Comparison of ENCODE assay signal across 14 cellular contexts in genomic region chr4:147479817-147480216, GRCh38. TPM values are rescaled to one million over a fixed set of nuclear protein-coding genes. Genes with fewer than 3 reads are reported as not detected.
DNase-seq lines count a peak whose midpoint lies in the region; ATAC-seq and TF ChIP-seq lines count a peak whose summit lies in the region.
"Had no signal": no experiment of that assay in that cellular context is flagged by ENCODE, and none has a peak within 500 bp of the region (broad histone marks: within the 10 kb centered on the region; RNA-seq: fewer than 3 reads in every experiment).

No MANE protein-coding gene starts in this region.

- CTCF ChIA-PET in Calu3 (lab: Charles Lee): interaction anchor here (0.8 kb wide), 1 partner anchor 12 kb away, joined by 3 read pairs; no protein-coding TSS in a partner anchor

- H3K36me3 ChIP-seq in BLaER1 (no peaks in the 10 kb centered on the region), prostate gland (no peaks in the 10 kb centered on the region)

- H3K27me3 Mint-ChIP-seq in activated naive CD8-positive, alpha-beta T cell treated with anti-CD3 and anti-CD28 coated beads for 36 hours: peaks cover 58% of the 10 kb centered on the region
- H3K27me3 Mint-ChIP-seq in Calu3 (ENCODE audit: unreplicated experiment): no peaks in the 10 kb centered on the region

- H3K4me3 ChIP-seq in BLaER1 (no peak overlapping the region), fibroblast of mammary gland (ENCODE audit: control insufficient read depth, low read depth, low read length) (no peak overlapping the region), prostate gland (no peak overlapping the region)

- no peaks in the 10 kb centered on the region for H4K20me1 ChIP-seq in BLaER1

- H3K27me3 ChIP-seq in BLaER1: no peaks in the 10 kb centered on the region
- H3K27me3 ChIP-seq in prostate gland (replicated peaks; ENCODE audit: insufficient read depth): no peaks in the 10 kb centered on the region

- H3K4me1 ChIP-seq in BLaER1 (peaks cover 13% of the 10 kb centered on the region), prostate gland (replicated peaks) (no peaks in the 10 kb centered on the region)

- DNase-seq in RPMI8226 (peak; percentile 61), fibroblast of mammary gland (ENCODE audit: low read depth) (peak; percentile 85), prostate gland (ENCODE audit: low spot score) (peak; percentile 76), Calu3 (no peak)
- DNase-seq in activated naive CD8-positive, alpha-beta T cell treated with anti-CD3 and anti-CD28 coated beads for 36 hours: no peak
- DNase-seq: activated CD4-positive, CD25-positive, alpha-beta regulatory T cell treated with anti-CD3 and anti-CD28 coated beads, Interleukin-2, amount 50 U/mL, for 72 hours; activated gamma-delta T cell treated with Interleukin-2 at 50 U/mL for 16 hours; CD4-positive, CD25-positive, alpha-beta regulatory T cell; NCI-H2081 had no signal

- BruUV-seq in Calu3 (replicated peaks; lab: Mats Ljungman, UMichigan): no TSS peak

- no peak overlapping the region for H3K27ac Mint-ChIP-seq in activated naive CD8-positive, alpha-beta T cell treated with anti-CD3 and anti-CD28 coated beads for 36 hours
- no peak overlapping the region for H3K27ac Mint-ChIP-seq in Calu3 (ENCODE audit: unreplicated experiment)

- H3K9me3 ChIP-seq in BLaER1 (peaks cover 24% of the 10 kb centered on the region), prostate gland (no peaks in the 10 kb centered on the region)

- H3K27ac ChIP-seq in BLaER1 (no peak overlapping the region), prostate gland (peak overlapping the region; percentile 74 to 76)
- H3K27ac ChIP-seq: HL-60 had no signal

- H3K4me3 Mint-ChIP-seq in activated naive CD8-positive, alpha-beta T cell treated with anti-CD3 and anti-CD28 coated beads for 36 hours: no peak overlapping the region
- H3K4me3 Mint-ChIP-seq in Calu3 (ENCODE audit: low read depth, unreplicated experiment): no peak overlapping the region
- H3K4me3 Mint-ChIP-seq: CD4-positive, CD25-positive, alpha-beta regulatory T cell had no signal

- TF ChIP-seq POLR2A in prostate gland (IDR thresholded peaks at IDR 0.05): no peak

- H3K9me3 Mint-ChIP-seq in activated naive CD8-positive, alpha-beta T cell treated with anti-CD3 and anti-CD28 coated beads for 36 hours: no peaks in the 10 kb centered on the region
- no peaks in the 10 kb centered on the region for H3K9me3 Mint-ChIP-seq in Calu3 (ENCODE audit: low read depth, unreplicated experiment)

- no peak for TF ChIP-seq CTCF in fibroblast of mammary gland (conservative IDR thresholded peaks at IDR 0.05; ENCODE audit: control insufficient read depth, insufficient read depth, low read depth, low read length)
- no peak for TF ChIP-seq CTCF in prostate gland (IDR thresholded peaks at IDR 0.05)
- no peak for TF ChIP-seq CTCF in Calu3 (IDR thresholded peaks at IDR 0.05; ENCODE audit: unreplicated experiment)

- 22% methylated on average over 6 of the region's 6 CpGs for WGBS in prostate gland

- ATAC-seq in HG03139 (IDR thresholded peaks at IDR 0.05; ENCODE audit: unreplicated experiment) (no peak), HG03460 (IDR thresholded peaks at IDR 0.05; ENCODE audit: unreplicated experiment) (no peak)
- ATAC-seq: Panc1 had no signal

- H3K4me2 ChIP-seq in BLaER1: peak overlapping the region; percentile 10

- intact Hi-C loops in prostate gland (cut with DNase I) (loop anchor here (5.0 to 10.0 kb wide), 2 partner anchors 37 to 325 kb away; no protein-coding TSS in a partner anchor), Calu3 (cut with micrococcal nuclease; ENCODE audit: unreplicated experiment) (no loop called here)

- no peaks in the 10 kb centered on the region for H3K36me3 Mint-ChIP-seq in activated naive CD8-positive, alpha-beta T cell treated with anti-CD3 and anti-CD28 coated beads for 36 hours
- peaks cover 11% of the 10 kb centered on the region for H3K36me3 Mint-ChIP-seq in Calu3 (ENCODE audit: insufficient read depth, unreplicated experiment)
- H3K36me3 Mint-ChIP-seq: CD4-positive, CD25-positive, alpha-beta regulatory T cell had no signal

- no peak overlapping the region for H3K9ac ChIP-seq in BLaER1

- H3K4me1 Mint-ChIP-seq in activated naive CD8-positive, alpha-beta T cell treated with anti-CD3 and anti-CD28 coated beads for 36 hours: no peaks in the 10 kb centered on the region
- H3K4me1 Mint-ChIP-seq in Calu3 (ENCODE audit: low read depth, unreplicated experiment): no peaks in the 10 kb centered on the region
- H3K4me1 Mint-ChIP-seq: CD4-positive, CD25-positive, alpha-beta regulatory T cell had no signal

RNA-seq across cellular contexts. Expression of gene EDNRA, which starts 1.1 kb away (rescaled TPM):
- total RNA-seq in prostate gland (10 to 100 TPM; 17.8 to 27.3 TPM), Calu3 (2022) (0.29 and 0.71 TPM in 2 replicates)
- total RNA-seq in activated naive CD8-positive, alpha-beta T cell treated with anti-CD3 and anti-CD28 coated beads for 36 hours: not detected
- total RNA-seq: CD4-positive, CD25-positive, alpha-beta regulatory T cell had no signal

Comparison
In these comparisons a context has a peak if more than half of its experiments do, and no peak if none do; other contexts are left out.
1. DNase-seq: peak in RPMI8226 (single experiment), fibroblast of mammary gland (single experiment) and prostate gland (single experiment); none in activated naive CD8-positive, alpha-beta T cell treated with anti-CD3 and anti-CD28 coated beads for 36 hours (single experiment) and Calu3 (single experiment).
2. RNA of gene EDNRA, which starts 1.1 kb away (total RNA-seq): 17.8 to 27.3 TPM in prostate gland; 0.29 to 0.71 TPM in Calu3 and not detected in activated naive CD8-positive, alpha-beta T cell treated with anti-CD3 and anti-CD28 coated beads for 36 hours; every median in the first group is over 10 times any median in the second.